9 cellular contexts compared by ENCODE assay signal in the genomic region with DNA sequence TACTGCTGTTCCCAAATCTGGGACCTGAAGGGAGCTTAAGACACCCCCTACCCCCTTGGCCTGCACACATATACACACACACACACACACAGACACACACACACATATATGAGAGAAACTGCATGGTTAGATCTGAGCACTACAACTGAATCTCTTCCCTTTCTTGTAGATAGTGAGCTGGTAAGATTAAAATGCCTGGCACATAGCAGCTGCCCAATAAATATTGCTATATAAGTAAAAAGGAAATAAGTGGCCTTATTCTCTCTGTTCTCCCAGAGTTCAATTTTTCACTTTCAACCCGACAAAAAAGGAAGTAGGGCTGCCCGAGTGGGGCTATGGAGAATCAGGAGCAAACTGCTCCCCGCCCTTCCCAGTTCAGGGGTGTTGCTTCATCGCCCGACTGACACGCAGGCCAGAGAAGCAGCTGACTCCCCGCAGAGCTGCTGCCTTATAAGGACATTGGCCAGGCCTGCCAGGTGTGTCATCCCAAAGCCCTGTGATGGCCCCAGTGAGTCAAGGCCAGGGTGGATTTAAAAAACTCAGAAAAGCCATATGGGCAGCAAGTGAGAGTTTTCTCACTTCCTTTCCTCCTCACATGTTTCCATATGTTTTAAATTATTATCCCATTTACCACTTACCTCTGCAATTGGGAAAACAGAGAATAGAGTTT.
DNase-seq lines count a peak whose midpoint lies in the region; ATAC-seq and TF ChIP-seq lines count a peak whose summit lies in the region.
"Had no signal": no experiment of that assay in that cellular context is flagged by ENCODE, and none has a peak within 500 bp of the region (broad histone marks: within the 10 kb centered on the region; RNA-seq: fewer than 3 reads in every experiment).

No MANE protein-coding gene starts in this region.

- no peaks in the 10 kb centered on the region for H3K36me3 Mint-ChIP-seq in activated naive CD8-positive, alpha-beta T cell treated with anti-CD3 and anti-CD28 coated beads, Interleukin-2, amount 50 U/mL, for 24 hours (ENCODE audit: low read depth)

- peak overlapping the region in 1 of 2 donors; percentile 36 for H3K9ac ChIP-seq in mucosa of rectum (ENCODE audit: low read depth in 1 of 2, low read length in 2 of 2)

- peak overlapping the region; percentile 33 to 46 for H3K27ac ChIP-seq in mucosa of rectum (ENCODE audit: low read depth in 2 of 2, low read length in 2 of 2)

- H3K4me1 ChIP-seq in mucosa of rectum (ENCODE audit: control insufficient read depth in 2 of 2, insufficient read depth in 2 of 2, low read length in 2 of 2), result peaks cover 3 to 8% of the 10 kb centered on the region in 2 donors

- TF ChIP-seq CTCF in epithelial cell of esophagus (IDR thresholded peaks at IDR 0.05; ENCODE audit: insufficient read depth, low read depth, low read length, missing control alignments), result no peak

- peak; percentile 81 for ATAC-seq in HG02870 (IDR thresholded peaks at IDR 0.05; ENCODE audit: unreplicated experiment)
- no peak for ATAC-seq in activated naive CD8-positive, alpha-beta T cell treated with anti-CD3 and anti-CD28 coated beads, Interleukin-2, amount 50 U/mL, for 24 hours

- no peak overlapping the region for H3K27ac Mint-ChIP-seq in activated naive CD8-positive, alpha-beta T cell treated with anti-CD3 and anti-CD28 coated beads, Interleukin-2, amount 50 U/mL, for 24 hours
- H3K27ac Mint-ChIP-seq: B cell had no signal

- no peaks in the 10 kb centered on the region for H3K4me1 Mint-ChIP-seq in activated naive CD8-positive, alpha-beta T cell treated with anti-CD3 and anti-CD28 coated beads, Interleukin-2, amount 50 U/mL, for 24 hours

- peaks cover 0 to 2% of the 10 kb centered on the region in 2 donors for H3K36me3 ChIP-seq in mucosa of rectum (ENCODE audit: control insufficient read depth in 2 of 2, insufficient read depth in 2 of 2, low read length in 2 of 2)

- no peak overlapping the region for H3K4me3 Mint-ChIP-seq in activated naive CD8-positive, alpha-beta T cell treated with anti-CD3 and anti-CD28 coated beads, Interleukin-2, amount 50 U/mL, for 24 hours
- H3K4me3 Mint-ChIP-seq: B cell had no signal

- H3K9me3 ChIP-seq in mucosa of rectum (ENCODE audit: control insufficient read depth in 2 of 2, low read length in 2 of 2), result no peaks in the 10 kb centered on the region

- H3K27me3 ChIP-seq in mucosa of rectum (ENCODE audit: control insufficient read depth in 2 of 2, insufficient read depth in 2 of 2, low read length in 2 of 2), result no peaks in the 10 kb centered on the region

- DNase-seq in NCI-H2029 (lab: John Stamatoyannopoulos, UW) (peak; percentile 29), NCI-H2029 treated with DMSO at 0.1 percent for 48 hours (lab: John Stamatoyannopoulos, UW) (no peak), NOMO-1 treated with DMSO at 0.1 percent for 48 hours (lab: John Stamatoyannopoulos, UW; ENCODE audit: unreplicated experiment) (peak; percentile 97), epithelial cell of esophagus (ENCODE audit: low read depth) (peak; percentile 99)
- no peak for DNase-seq in activated naive CD8-positive, alpha-beta T cell treated with anti-CD3 and anti-CD28 coated beads, Interleukin-2, amount 50 U/mL, for 24 hours
- DNase-seq in activated naive CD4-positive, alpha-beta T cell (lab: John Stamatoyannopoulos, UW), result no peak

- peaks cover 7% of the 10 kb centered on the region for H3K27me3 Mint-ChIP-seq in activated naive CD8-positive, alpha-beta T cell treated with anti-CD3 and anti-CD28 coated beads, Interleukin-2, amount 50 U/mL, for 24 hours

- H3K4me3 ChIP-seq in epithelial cell of esophagus (ENCODE audit: low read length), result no peak overlapping the region
- no peak overlapping the region for H3K4me3 ChIP-seq in mucosa of rectum (ENCODE audit: low read length in 2 of 2)

- no peaks in the 10 kb centered on the region for H3K9me3 Mint-ChIP-seq in activated naive CD8-positive, alpha-beta T cell treated with anti-CD3 and anti-CD28 coated beads, Interleukin-2, amount 50 U/mL, for 24 hours

Comparison
In these comparisons a context has a peak if more than half of its experiments do, and no peak if none do; other contexts are left out.
1. DNase-seq: peak in NCI-H2029 (single experiment), NOMO-1 treated with DMSO at 0.1 percent for 48 hours (single experiment) and epithelial cell of esophagus (single experiment); none in NCI-H2029 treated with DMSO at 0.1 percent for 48 hours (single experiment), activated naive CD8-positive, alpha-beta T cell treated with anti-CD3 and anti-CD28 coated beads, Interleukin-2, amount 50 U/mL, for 24 hours (single experiment) and activated naive CD4-positive, alpha-beta T cell (0 of 4).